8 cellular contexts compared by ENCODE assay signal in the genomic region with DNA sequence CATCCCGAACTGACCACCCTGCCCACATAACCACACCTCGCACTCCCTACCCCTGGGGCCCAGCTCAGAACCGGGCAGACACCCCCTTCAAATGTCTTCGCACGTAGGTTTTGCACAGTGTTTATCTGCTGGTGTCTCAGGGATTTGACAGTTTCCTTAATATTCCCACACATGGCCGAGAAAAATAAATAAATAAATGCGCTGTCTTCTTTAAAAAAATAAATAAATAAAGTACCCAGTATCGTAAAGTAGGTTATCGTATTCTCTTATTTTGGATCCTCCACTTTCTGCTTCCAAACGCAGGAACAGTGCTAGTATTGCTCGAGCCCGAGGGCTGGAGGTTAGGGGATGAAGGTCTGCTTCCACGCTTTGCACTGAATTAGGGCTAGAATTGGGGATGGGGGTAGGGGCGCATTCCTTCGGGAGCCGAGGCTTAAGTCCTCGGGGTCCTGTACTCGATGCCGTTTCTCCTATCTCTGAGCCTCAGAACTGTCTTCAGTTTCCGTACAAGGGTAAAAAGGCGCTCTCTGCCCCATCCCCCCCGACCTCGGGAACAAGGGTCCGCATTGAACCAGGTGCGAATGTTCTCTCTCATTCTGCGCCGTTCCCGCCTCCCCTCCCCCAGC. TPM values are rescaled to one million over a fixed set of nuclear protein-coding genes. Genes with fewer than 3 reads are reported as not detected.
DNase-seq lines count a peak whose midpoint lies in the region; ATAC-seq, FAIRE-seq and TF ChIP-seq lines count a peak whose summit lies in the region.

No MANE protein-coding gene starts in this region.

- no peaks in the 10 kb centered on the region for H3K36me3 ChIP-seq in GM12878 (ENCODE audit: control insufficient read depth in 2 of 2, insufficient read depth in 2 of 2, low read length in 1 of 2)
- peaks cover 3 to 14% of the 10 kb centered on the region in 2 experiments; a peak in 4 of 5 replicates for H3K36me3 ChIP-seq in HepG2 (replicated peaks in 1 of 2; ENCODE audit: control insufficient read depth in 1 of 2, insufficient read depth in 2 of 2, low read length in 2 of 2)

- H3K9ac ChIP-seq in GM12878 (ENCODE audit: control insufficient read depth, insufficient read depth, low read length) = no peak overlapping the region
- H3K9ac ChIP-seq in HepG2 (ENCODE audit: insufficient read depth, low read depth, low read length) = peak overlapping the region; percentile 97

- no peak for TF ChIP-seq CTCF in GM12878 (IDR thresholded peaks at IDR 0.05 in 2 of 3, conservative IDR thresholded peaks at IDR 0.05 in 1 of 3; ENCODE audit: control insufficient read depth in 2 of 3, extremely low read depth in 1 of 3, insufficient read depth in 1 of 3, low read depth in 3 of 3, low read length in 3 of 3)
- TF ChIP-seq CTCF in HepG2 (CRISPR knock-in tag; IDR thresholded peaks at IDR 0.05) = no peak

- peak overlapping the region; percentile 68 for H2AFZ ChIP-seq in GM12878 (ENCODE audit: control insufficient read depth, low read depth, low read length)
- no peak overlapping the region for H2AFZ ChIP-seq in HepG2 (ENCODE audit: low read length)

- ATAC-seq in GM18511 (IDR thresholded peaks at IDR 0.05; ENCODE audit: unreplicated experiment) (peak; percentile 6), GM12878 (peak; percentile 19), HepG2 (peak; percentile 8; the same call in 2 of the 3 replicates), HG03571 (IDR thresholded peaks at IDR 0.05; ENCODE audit: unreplicated experiment) (no peak), GM21576 (IDR thresholded peaks at IDR 0.05; ENCODE audit: unreplicated experiment) (no peak)

- no peak overlapping the region for H3K27ac ChIP-seq in GM12878 (ENCODE audit: control insufficient read depth, insufficient read depth)
- peak overlapping the region; percentile 87 for H3K27ac ChIP-seq in HepG2 (ENCODE audit: extremely low read length, insufficient read depth, low read length)

- CTCF ChIA-PET in GM12878 (lab: Yijun Ruan, JAX) (interaction anchor here (1.5 kb wide), 1 partner anchor 11 kb away, joined by 4 read pairs; no protein-coding TSS in a partner anchor), HepG2 (lab: Yijun Ruan, JAX; ENCODE audit: low intra/inter-chr PET ratio, low total read pairs) (no interaction called here)

- H3K4me3 ChIP-seq in GM12878 (peak overlapping the region; percentile 70), HepG2 (replicated peaks in 1 of 3; ENCODE audit: insufficient read depth in 1 of 3, low read depth in 2 of 3, low read length in 3 of 3) (peak overlapping the region; percentile 68 to 96 (median 84))

- SMC1A ChIA-PET in GM12878 (lab: Charles Lee; ENCODE audit: uncharacterized antibody, unreplicated experiment) = no interaction called here

- 0 out of 2 replicates have a peak, but pooled peaks cover 3% of the 10 kb centered on the region for H4K20me1 ChIP-seq in GM12878 (ENCODE audit: control insufficient read depth, insufficient read depth)
- peaks cover 11% of the 10 kb centered on the region; the same call in 1 of the 2 replicates for H4K20me1 ChIP-seq in HepG2 (ENCODE audit: insufficient read depth, low read length)

- intact Hi-C loops in GM12878 (cut with micrococcal nuclease; ENCODE audit: unreplicated experiment) (loop anchor here (2.0 kb wide), 1 partner anchor 19 kb away; no protein-coding TSS in a partner anchor), HepG2 (cut with micrococcal nuclease; ENCODE audit: unreplicated experiment) (loop anchor here (2.0 kb wide), 1 partner anchor 19 kb away; no protein-coding TSS in a partner anchor)

- POLR2A ChIA-PET in GM12878 (lab: Charles Lee) = interaction anchor here (0.5 to 0.8 kb wide), 2 partner anchors 13 to 19 kb away, joined by 3 read pairs; no protein-coding TSS in a partner anchor
- POLR2A ChIA-PET in HepG2 (lab: Yijun Ruan, JAX) = interaction anchor here (0.9 to 1.5 kb wide), 6 partner anchors 11 to 382 kb away, joined by 3 to 10 read pairs (median 4); a partner anchor contains a TSS

- in situ Hi-C loops in GM12878 (cut with MboI) (no loop called here), HepG2 (cut with HindIII; ENCODE audit: extremely low pct_ligation_motif_present, low pct_unique_long_range_greater_than_20kb) (no loop called here)

- RAD21 ChIA-PET in GM12878 (lab: Charles Lee; ENCODE audit: unreplicated experiment) = interaction anchor here (1.6 kb wide), 1 partner anchor 16 kb away, joined by 4 read pairs; no protein-coding TSS in a partner anchor

- WGBS in GM12878 (ENCODE audit: insufficient coverage, insufficient replicate concordance, low lambda C conversion rate, missing lambda C conversion rate) = 8% methylated on average over 24 of the region's 28 CpGs
- under 1% methylated on average over 23 of the region's 28 CpGs for WGBS in HepG2 (ENCODE audit: low lambda C conversion rate)

- TF ChIP-seq POLR2A in GM12878 (IDR thresholded peaks at IDR 0.05; ENCODE audit: low read depth, low read length) = no peak
- no peak for TF ChIP-seq POLR2A in HepG2 (IDR thresholded peaks at IDR 0.05; ENCODE audit: insufficient read depth in 1 of 2, low read depth in 2 of 2, low read length in 2 of 2)

- H3K79me2 ChIP-seq in GM12878 (ENCODE audit: control insufficient read depth, insufficient read depth, low read length) (no peaks in the 10 kb centered on the region; the same call in 1 of the 2 replicates), HepG2 (ENCODE audit: insufficient read depth, low read length) (no peaks in the 10 kb centered on the region)

- peaks cover 17% of the 10 kb centered on the region for H3K4me1 ChIP-seq in GM12878 (ENCODE audit: control insufficient read depth, insufficient read depth, low read length)
- peaks cover 46% of the 10 kb centered on the region for H3K4me1 ChIP-seq in HepG2 (ENCODE audit: insufficient read depth, low read length)

- H3K4me2 ChIP-seq in GM12878 (ENCODE audit: control insufficient read depth, insufficient read depth) = peak overlapping the region; percentile 77
- H3K4me2 ChIP-seq in HepG2 (ENCODE audit: low read depth, low read length) = peak overlapping the region; percentile 100

- BruUV-seq in GM12878 (replicated peaks; lab: Mats Ljungman, UMichigan) (no TSS peak), HepG2 (replicated peaks; lab: Mats Ljungman, UMichigan) (TSS peak; percentile 98)

- no peak for DNase-seq in GM12878 (ENCODE audit: low read depth, low spot score)
- DNase-seq in HepG2 (ENCODE audit: low spot score) = no peak
- DNase-seq in superior temporal gyrus (ENCODE audit: extremely low spot score) = peak; percentile 61
- no peak for DNase-seq in ureter (ENCODE audit: low spot score)

- TF ChIP-seq EP300 in Ishikawa (IDR thresholded peaks at IDR 0.05; ENCODE audit: borderline replicate concordance) (no peak), GM12878 (IDR thresholded peaks at IDR 0.05; ENCODE audit: borderline replicate concordance in 1 of 2, control insufficient read depth in 1 of 2, low read depth in 2 of 2, low read length in 2 of 2) (no peak), HepG2 (IDR thresholded peaks at IDR 0.05; ENCODE audit: low read depth in 2 of 2, low read length in 2 of 2) (no peak), HepG2 (CRISPR knock-in tag; IDR thresholded peaks at IDR 0.05; ENCODE audit: borderline replicate concordance) (no peak)

- H3K9me3 ChIP-seq in GM12878 (replicated peaks; ENCODE audit: control insufficient read depth, insufficient read depth, low read length) = no peaks in the 10 kb centered on the region
- no peaks in the 10 kb centered on the region for H3K9me3 ChIP-seq in HepG2 (ENCODE audit: low read length)

- no peak for TF ChIP-seq RAD21 in Ishikawa (IDR thresholded peaks at IDR 0.05; ENCODE audit: low read depth)
- TF ChIP-seq RAD21 in GM12878 (IDR thresholded peaks at IDR 0.05; ENCODE audit: insufficient read depth, low read depth, low read length) = no peak
- TF ChIP-seq RAD21 in HepG2 (CRISPR knock-in tag; IDR thresholded peaks at IDR 0.05) = no peak

- peak; percentile 49 for FAIRE-seq in GM12878 (lab: Jason Lieb, UNC)
- no peak for FAIRE-seq in HepG2 (lab: Jason Lieb, UNC)

- H3K27me3 ChIP-seq in GM12878 (replicated peaks in 1 of 2; ENCODE audit: control insufficient read depth in 2 of 2, insufficient read depth in 2 of 2, low read length in 1 of 2) (peaks cover 31 to 33% of the 10 kb centered on the region in 2 experiments), HepG2 (ENCODE audit: control insufficient read depth in 1 of 2, insufficient read depth in 2 of 2, low read length in 2 of 2) (peaks cover 1 to 35% of the 10 kb centered on the region in 2 experiments; a peak in 3 of 5 replicates)

RNA-seq across cellular contexts. Expression of a gene that starts 0.7 kb away (rescaled TPM):
- 5.1 and 5.7 TPM in 2 replicates for total RNA-seq in GM12878 (2013; cell fraction: nucleolus; rRNA removed)
- total RNA-seq in GM12878 (2014; rRNA removed) = 0.05 and 0.40 TPM in 2 replicates
- 0.09 and 0.13 TPM in 2 replicates for total RNA-seq in GM12878 (2014; rRNA removed; fragmentation: Illumina TruSeq; extraction: Trizol)
- total RNA-seq in GM12878 (2021) = 0.43 and 0.64 TPM in 2 replicates
- polyA plus RNA-seq in GM12878 (2011; ENCODE audit: low read depth) = 0.64 TPM
- polyA plus RNA-seq in GM12878 (2011; rRNA removed) = 0.95 TPM in 2 replicates
- polyA plus RNA-seq in GM12878 (2011; cell fraction: cytosol; rRNA removed) = 1.1 and 1.4 TPM in 2 replicates
- polyA plus RNA-seq in GM12878 (2011; cell fraction: nucleus; rRNA removed) = 7.4 and 8.9 TPM in 2 replicates
- polyA plus RNA-seq in GM12878 (2012) = 0.54 and 1.5 TPM in 2 replicates
- polyA plus RNA-seq in GM12878 (2014; fragmentation: Illumina TruSeq; extraction: Trizol) = 0.10 TPM in 1 of 2 replicates, not detected in the other
- under 1 TPM; 0.02 to 0.13 TPM for polyA plus RNA-seq in GM12878 (2014; fragmentation: Nextera tagmentation; extraction: Ambion mirVana)
- 0.10 and 0.36 TPM in 2 replicates for polyA plus RNA-seq in GM12878 (2014; rRNA removed)
- polyA plus RNA-seq in GM12878 (2016; fragmentation: Nextera tagmentation; extraction: Ambion mirVana) = under 1 TPM; 0.67 to 0.75 TPM
- 1.6 and 4.9 TPM in 2 replicates for polyA minus RNA-seq in GM12878 (2011; rRNA and poly(A)+ RNA removed)
- polyA minus RNA-seq in GM12878 (2011; cell fraction: cytosol; rRNA and poly(A)+ RNA removed) = 3.4 and 4.5 TPM in 2 replicates
- polyA minus RNA-seq in GM12878 (2011; cell fraction: nucleus; rRNA and poly(A)+ RNA removed) = 17.4 and 22.5 TPM in 2 replicates
- total RNA-seq in HepG2 (2016; rRNA removed; fragmentation: Illumina TruSeq; extraction: Trizol) = 4.3 and 24.2 TPM in 2 replicates
- 2.5 and 3.0 TPM in 2 replicates for total RNA-seq in HepG2 (2016; cell fraction: cytosol; rRNA removed; fragmentation: Illumina TruSeq; extraction: Trizol; ENCODE audit: low read depth)
- 3.4 and 28.3 TPM in 2 replicates for total RNA-seq in HepG2 (2016; cell fraction: insoluble cytoplasmic fraction; rRNA removed; fragmentation: Illumina TruSeq; extraction: Trizol)
- total RNA-seq in HepG2 (2016; cell fraction: membrane; rRNA removed; fragmentation: Illumina TruSeq; extraction: Trizol) = 2.8 and 4.2 TPM in 2 replicates
- total RNA-seq in HepG2 (2016; cell fraction: nucleus; rRNA removed; fragmentation: Illumina TruSeq; extraction: Trizol) = 64.4 and 68.6 TPM in 2 replicates
- 15.9 and 26.2 TPM in 2 replicates for polyA plus RNA-seq in HepG2 (2011; rRNA removed)
- polyA plus RNA-seq in HepG2 (2011; cell fraction: cytosol; rRNA removed) = 8.8 and 9.0 TPM in 2 replicates
- polyA plus RNA-seq in HepG2 (2011; cell fraction: nucleus; rRNA removed) = 83.8 and 92.0 TPM in 2 replicates
- polyA plus RNA-seq in HepG2 (2012) = 4.3 and 4.8 TPM in 2 replicates
- polyA plus RNA-seq in HepG2 (2016; cell fraction: cytosol; fragmentation: Illumina TruSeq; extraction: Trizol; ENCODE audit: low read depth) = 1.2 and 1.8 TPM in 2 replicates
- 5.5 and 10.0 TPM in 2 replicates for polyA plus RNA-seq in HepG2 (2016; cell fraction: insoluble cytoplasmic fraction; fragmentation: Illumina TruSeq; extraction: Trizol; ENCODE audit: low read depth)
- polyA plus RNA-seq in HepG2 (2016; cell fraction: membrane; fragmentation: Illumina TruSeq; extraction: Trizol; ENCODE audit: low read depth) = 2.1 and 3.4 TPM in 2 replicates
- 101 and 123 TPM in 2 replicates for polyA plus RNA-seq in HepG2 (2016; cell fraction: nucleus; fragmentation: Illumina TruSeq; extraction: Trizol; ENCODE audit: insufficient read depth, low read depth)
- polyA minus RNA-seq in HepG2 (2011; rRNA and poly(A)+ RNA removed; ENCODE audit: low replicate concordance) = 58.4 and 70.4 TPM in 2 replicates
- polyA minus RNA-seq in HepG2 (2011; cell fraction: cytosol; rRNA and poly(A)+ RNA removed) = 11.7 and 16.7 TPM in 2 replicates
- polyA minus RNA-seq in HepG2 (2011; cell fraction: nucleus; rRNA and poly(A)+ RNA removed) = 128 and 149 TPM in 2 replicates
- total RNA-seq in ureter = 158 TPM

Comparison
In these comparisons a context has a peak if more than half of its experiments do, and no peak if none do; other contexts are left out.
1. ATAC-seq: peak in GM18511 (single experiment), GM12878 (single experiment) and HepG2 (single experiment); none in HG03571 (single experiment) and GM21576 (single experiment).